Comparison of ENCODE assay signal across 8 cellular contexts in the genomic region with DNA sequence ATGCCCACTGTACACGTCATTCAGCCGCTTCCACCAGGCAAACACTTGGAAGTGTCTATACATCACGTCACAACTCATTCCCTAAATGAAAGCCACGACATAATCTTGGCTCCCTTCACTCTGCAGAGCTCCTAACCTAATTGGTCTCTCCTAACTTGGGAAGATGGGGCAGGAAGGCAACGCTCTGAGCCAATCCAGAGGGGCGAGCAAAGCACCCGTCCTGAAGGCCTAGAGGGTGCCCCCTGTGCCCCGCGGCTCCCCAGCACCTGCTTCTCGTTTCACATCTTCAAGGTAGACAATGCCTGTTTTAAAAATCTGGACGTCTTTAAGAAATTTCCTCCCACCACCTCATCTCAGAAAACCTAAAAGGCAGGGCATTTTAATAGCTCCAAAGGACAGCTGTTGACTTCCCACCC. TPM values are rescaled to one million over a fixed set of nuclear protein-coding genes. Genes with fewer than 3 reads are reported as not detected.
DNase-seq lines count a peak whose midpoint lies in the region; ATAC-seq and TF ChIP-seq lines count a peak whose summit lies in the region.

No MANE protein-coding gene starts in this region.

- H2BK12ac ChIP-seq in H9 (ENCODE audit: insufficient read length, low read depth, low read length): no peak overlapping the region

- no peak overlapping the region for H3K14ac ChIP-seq in H9 (ENCODE audit: insufficient read depth, low read length)

- no peak overlapping the region for H3K56ac ChIP-seq in H9 (ENCODE audit: insufficient read length, low read depth, low read length)

- peaks cover 2% of the 10 kb centered on the region; the same call in 1 of the 2 replicates for H3K79me2 ChIP-seq in H9 (ENCODE audit: insufficient read depth, low read length)

- H3K9ac ChIP-seq in H9 (ENCODE audit: extremely low read depth, insufficient read length, low read length): peak overlapping the region; percentile 48

- H3K4me3 Mint-ChIP-seq in H9: peak overlapping the region; percentile 87 to 89
- peak overlapping the region; percentile 92 for H3K4me3 Mint-ChIP-seq in activated T-helper 1 cell treated with anti-CD3 and anti-CD28 coated beads, Interleukin-12 subunit alpha, Interleukin-12 subunit beta, Interleukin-2, Interleukin-4 antibody, amounts not matched to agents 30 ng/mL and 10 ng/mL and 1 ng/mL, durations not matched to agents 14 hours and 24 hours and 36 hours

- no peak overlapping the region for H2BK5ac ChIP-seq in H9 (ENCODE audit: insufficient read length, low read length)

- H2BK120ac ChIP-seq in H9 (ENCODE audit: low read depth, low read length, poor library complexity, severe bottlenecking): no peak overlapping the region

- no peak overlapping the region for H4K5ac ChIP-seq in H9 (ENCODE audit: insufficient read length, low read depth, low read length)

- ATAC-seq in right cardiac atrium: peak in 1 of 2 donors; percentile 64

- H3K4me3 ChIP-seq in right cardiac atrium (ENCODE audit: low read length): peak overlapping the region; percentile 100
- H3K4me3 ChIP-seq in skin epidermis: peak overlapping the region; percentile 66 to 86 (median 74)

- no CpG with 5 or more reads among the region's 11 CpGs for WGBS in H9 (ENCODE audit: extremely low coverage, insufficient read length, low lambda C conversion rate)
- 11% methylated on average over 11 of the region's 11 CpGs for WGBS in right cardiac atrium

- peak overlapping the region; percentile 60 for H3K4me2 ChIP-seq in H9 (ENCODE audit: insufficient read depth, insufficient read length, low read length)

- H3K4me1 Mint-ChIP-seq in H9: peaks cover 23 to 32% of the 10 kb centered on the region in 2 experiments
- peaks cover 46% of the 10 kb centered on the region for H3K4me1 Mint-ChIP-seq in activated T-helper 1 cell treated with anti-CD3 and anti-CD28 coated beads, Interleukin-12 subunit alpha, Interleukin-12 subunit beta, Interleukin-2, Interleukin-4 antibody, amounts not matched to agents 30 ng/mL and 10 ng/mL and 1 ng/mL, durations not matched to agents 14 hours and 24 hours and 36 hours (ENCODE audit: low read depth)

- H4K91ac ChIP-seq in H9 (ENCODE audit: insufficient read length, low read depth, low read length): no peak overlapping the region

- no peak for TF ChIP-seq CTCF in 22Rv1 (IDR thresholded peaks at IDR 0.05)
- TF ChIP-seq CTCF in H9 (conservative IDR thresholded peaks at IDR 0.05): no peak

- no peak overlapping the region for H2BK15ac ChIP-seq in H9 (ENCODE audit: low read depth, low read length)

- peaks cover 17% of the 10 kb centered on the region for H3K27me3 Mint-ChIP-seq in H9 (ENCODE audit: low read depth)
- peaks cover 3% of the 10 kb centered on the region for H3K27me3 Mint-ChIP-seq in activated T-helper 1 cell treated with anti-CD3 and anti-CD28 coated beads, Interleukin-12 subunit alpha, Interleukin-12 subunit beta, Interleukin-2, Interleukin-4 antibody, amounts not matched to agents 30 ng/mL and 10 ng/mL and 1 ng/mL, durations not matched to agents 14 hours and 24 hours and 36 hours (ENCODE audit: insufficient read depth)

- no peak for DNase-seq in H9
- no peak for DNase-seq in activated T-helper 1 cell treated with anti-CD3 and anti-CD28 coated beads, Interleukin-12 subunit alpha, Interleukin-12 subunit beta, Interleukin-2, Interleukin-4 antibody, amounts not matched to agents 30 ng/mL and 10 ng/mL and 1 ng/mL, durations not matched to agents 14 hours and 24 hours and 36 hours (ENCODE audit: low spot score)
- peak in 1 of 3 donors; percentile 17 for DNase-seq in right cardiac atrium
- DNase-seq in NCI-H2196 treated with DMSO at 0.1 percent for 48 hours (lab: John Stamatoyannopoulos, UW; ENCODE audit: unreplicated experiment): no peak
- no peak for DNase-seq in NCI-H146 (lab: John Stamatoyannopoulos, UW)
- DNase-seq in NCI-H2029 (lab: John Stamatoyannopoulos, UW): no peak

- no peaks in the 10 kb centered on the region for H3K9me3 Mint-ChIP-seq in H9
- H3K9me3 Mint-ChIP-seq in activated T-helper 1 cell treated with anti-CD3 and anti-CD28 coated beads, Interleukin-12 subunit alpha, Interleukin-12 subunit beta, Interleukin-2, Interleukin-4 antibody, amounts not matched to agents 30 ng/mL and 10 ng/mL and 1 ng/mL, durations not matched to agents 14 hours and 24 hours and 36 hours: no peaks in the 10 kb centered on the region

- no peak overlapping the region for H4K8ac ChIP-seq in H9 (replicated peaks; ENCODE audit: insufficient read length, low read depth, low read length)

- H3K4ac ChIP-seq in H9 (ENCODE audit: low read depth, low read length): no peak overlapping the region

- intact Hi-C loops in activated T-helper 1 cell treated with anti-CD3 and anti-CD28 coated beads, Interleukin-12 subunit alpha, Interleukin-12 subunit beta, Interleukin-2, Interleukin-4 antibody, amounts not matched to agents 30 ng/mL and 10 ng/mL and 1 ng/mL, durations not matched to agents 14 hours and 24 hours and 36 hours (cut with micrococcal nuclease): loop anchor here (5.0 to 10.0 kb wide), 3 partner anchors 200 to 538 kb away; a partner anchor contains a TSS
- intact Hi-C loops in right cardiac atrium (cut with DNase I): loop anchor here in 1 of 4 donors (10.0 kb wide), 1 partner anchor 172 kb away; a partner anchor contains a TSS

- H3K36me3 Mint-ChIP-seq in H9 (ENCODE audit: insufficient read depth in 1 of 3, low read depth in 3 of 3): peaks cover 3 to 49% (median 43%) of the 10 kb centered on the region in 3 experiments; a peak in 5 of 7 replicates
- H3K36me3 Mint-ChIP-seq in activated T-helper 1 cell treated with anti-CD3 and anti-CD28 coated beads, Interleukin-12 subunit alpha, Interleukin-12 subunit beta, Interleukin-2, Interleukin-4 antibody, amounts not matched to agents 30 ng/mL and 10 ng/mL and 1 ng/mL, durations not matched to agents 14 hours and 24 hours and 36 hours (ENCODE audit: low read depth): peaks cover 39% of the 10 kb centered on the region

- H3K27me3 ChIP-seq in H9 (ENCODE audit: insufficient read depth, low read length) (no peaks in the 10 kb centered on the region), right cardiac atrium (ENCODE audit: control insufficient read depth, insufficient read depth) (no peaks in the 10 kb centered on the region)

- H2AFZ ChIP-seq in H9 (ENCODE audit: low read length): no peak overlapping the region

- no peaks in the 10 kb centered on the region; the same call in 1 of the 2 replicates for H3K4me1 ChIP-seq in H9 (ENCODE audit: insufficient read depth, low read length)
- H3K4me1 ChIP-seq in right cardiac atrium (ENCODE audit: control insufficient read depth, insufficient read depth, low read length): peaks cover 6% of the 10 kb centered on the region

- no peak overlapping the region for H2BK20ac ChIP-seq in H9 (ENCODE audit: low read depth, low read length, poor library complexity, severe bottlenecking)

- H3K9me3 ChIP-seq in H9 (ENCODE audit: control insufficient read depth, low read depth, low read length) (no peaks in the 10 kb centered on the region), right cardiac atrium (ENCODE audit: control insufficient read depth, low read length) (no peaks in the 10 kb centered on the region)

- H4K20me1 ChIP-seq in H9 (ENCODE audit: control insufficient read depth, insufficient read depth, insufficient read length): no peaks in the 10 kb centered on the region

- no peak overlapping the region for H2AK5ac ChIP-seq in H9 (ENCODE audit: insufficient read length, low read length)

- no peak overlapping the region for H3T11ph ChIP-seq in H9 (ENCODE audit: low read length)

- peak overlapping the region in 1 of 3 experiments; percentile 33; a peak in 1 of 7 replicates for H3K27ac Mint-ChIP-seq in H9
- peak overlapping the region; percentile 79 for H3K27ac Mint-ChIP-seq in activated T-helper 1 cell treated with anti-CD3 and anti-CD28 coated beads, Interleukin-12 subunit alpha, Interleukin-12 subunit beta, Interleukin-2, Interleukin-4 antibody, amounts not matched to agents 30 ng/mL and 10 ng/mL and 1 ng/mL, durations not matched to agents 14 hours and 24 hours and 36 hours

- no peak overlapping the region for H3K23ac ChIP-seq in H9 (ENCODE audit: insufficient read length, low read depth, low read length)

- H3K23me2 ChIP-seq in H9 (ENCODE audit: insufficient read length, low read depth, low read length, poor library complexity, severe bottlenecking): peaks cover 11% of the 10 kb centered on the region

- no peak overlapping the region for H3K18ac ChIP-seq in H9 (ENCODE audit: insufficient read length, low read depth, low read length)

- H3K27ac ChIP-seq in 22Rv1 (peak overlapping the region; percentile 18; the same call in 1 of the 2 replicates), H9 (ENCODE audit: insufficient read length, low read depth, low read length) (no peak overlapping the region), right cardiac atrium (ENCODE audit: low read length) (no peak overlapping the region), skin epidermis (peak overlapping the region in 20 of 21 experiments; percentile 21 to 90 (median 81))

- H3K79me1 ChIP-seq in H9 (ENCODE audit: insufficient read depth, low read depth, low read length, poor library complexity, severe bottlenecking): peaks cover 3% of the 10 kb centered on the region

RNA-seq across cellular contexts. Expression of a gene that starts 1.0 kb away (rescaled TPM):
- total RNA-seq in H9 (2021) (134 and 135 TPM in 2 replicates), right cardiac atrium (10 to 100 TPM; 28.7 to 36.7 (median 34.1) TPM)
- total RNA-seq in activated T-helper 1 cell treated with anti-CD3 and anti-CD28 coated beads, Interleukin-12 subunit alpha, Interleukin-12 subunit beta, Interleukin-2, Interleukin-4 antibody, amounts not matched to agents 30 ng/mL and 10 ng/mL and 1 ng/mL, durations not matched to agents 14 hours and 24 hours and 36 hours: 93.1 and 99.6 TPM in 2 replicates
- polyA plus RNA-seq in right cardiac atrium: 20.6 TPM

Comparison
In these comparisons a context has a peak if more than half of its experiments do, and no peak if none do; other contexts are left out.
1. H3K27ac ChIP-seq: peak in 22Rv1 (single experiment) and skin epidermis (20 of 21); none in H9 (single experiment) and right cardiac atrium (single experiment).